ENCODE assay signal across 13 cellular contexts in genomic region chr16:85353839-85354622, GRCh38.
DNase-seq lines count a peak whose midpoint lies in the region; ATAC-seq, FAIRE-seq and TF ChIP-seq lines count a peak whose summit lies in the region.
"Had no signal": no experiment of that assay in that cellular context is flagged by ENCODE, and none has a peak within 500 bp of the region (broad histone marks: within the 10 kb centered on the region; RNA-seq: fewer than 3 reads in every experiment).

No MANE protein-coding gene starts in this region.

- H3K27ac Mint-ChIP-seq in nephron, result peak overlapping the region; percentile 63 to 93 (median 91)
- H3K27ac Mint-ChIP-seq: activated naive CD4-positive, alpha-beta T cell treated with anti-CD3 and anti-CD28 coated beads, Interleukin-2, amount 10 ng/mL, durations not matched to agents 7 days and 5 days had no signal

- H3K36me3 ChIP-seq in BLaER1 treated with 17β-estradiol and CSF1 and Interleukin-3, amounts not matched to agents 10 nM and 100 nM, result no peaks in the 10 kb centered on the region
- H3K36me3 ChIP-seq in bronchial epithelial cell (ENCODE audit: control insufficient read depth, insufficient read depth, low read length), result no peaks in the 10 kb centered on the region
- no peaks in the 10 kb centered on the region for H3K36me3 ChIP-seq in esophagus muscularis mucosa

- peak; percentile 69 for DNase-seq in bronchial epithelial cell (ENCODE audit: low read depth)
- DNase-seq in activated CD4-positive, alpha-beta T cell treated with anti-CD3 and anti-CD28 coated beads, Interleukin-2, amount 50 U/mL, for 48 hours, result no peak
- DNase-seq in esophagus muscularis mucosa (ENCODE audit: extremely low spot score), result no peak
- no peak for DNase-seq in activated CD4-positive, alpha-beta T cell treated with anti-CD3 and anti-CD28 coated beads, Interleukin-2, amount 50 U/mL, for 4 hours
- DNase-seq: activated naive CD4-positive, alpha-beta T cell treated with anti-CD3 and anti-CD28 coated beads, Interleukin-2, amount 10 ng/mL, durations not matched to agents 7 days and 5 days; KBM-7; NCI-H2107; stimulated activated CD4-positive, alpha-beta T cell treated with anti-CD3 and anti-CD28 coated beads, Interleukin-15, amount 100 ng/mL, for 24 hours had no signal

- TF ChIP-seq RAD21 in Ishikawa (IDR thresholded peaks at IDR 0.05; ENCODE audit: low read depth), result peak; percentile 17; the same call in 1 of the 2 replicates

- intact Hi-C loops in esophagus muscularis mucosa (cut with DNase I), result no loop called here

- ATAC-seq in HG02588 (IDR thresholded peaks at IDR 0.05; ENCODE audit: unreplicated experiment), result no peak

- H3K9me3 Mint-ChIP-seq in nephron, result no peaks in the 10 kb centered on the region
- H3K9me3 Mint-ChIP-seq: activated naive CD4-positive, alpha-beta T cell treated with anti-CD3 and anti-CD28 coated beads, Interleukin-2, amount 10 ng/mL, durations not matched to agents 7 days and 5 days had no signal

- peaks cover 0 to 7% (median 4%) of the 10 kb centered on the region in 11 experiments; a peak in 6 of 22 replicates for H3K9me3 ChIP-seq in BLaER1 treated with 17β-estradiol and CSF1 and Interleukin-3, amounts not matched to agents 10 nM and 100 nM (replicated peaks in 1 of 11)
- H3K9me3 ChIP-seq in esophagus muscularis mucosa, result no peaks in the 10 kb centered on the region

- H3K4me3 Mint-ChIP-seq in nephron, result peak overlapping the region; percentile 2 to 40 (median 13)
- H3K4me3 Mint-ChIP-seq: activated naive CD4-positive, alpha-beta T cell treated with anti-CD3 and anti-CD28 coated beads, Interleukin-2, amount 10 ng/mL, durations not matched to agents 7 days and 5 days had no signal

- peaks cover 5% of the 10 kb centered on the region for H3K36me3 Mint-ChIP-seq in nephron (ENCODE audit: low read depth)
- H3K36me3 Mint-ChIP-seq: activated naive CD4-positive, alpha-beta T cell treated with anti-CD3 and anti-CD28 coated beads, Interleukin-2, amount 10 ng/mL, durations not matched to agents 7 days and 5 days had no signal

- peaks cover 0 to 7% (median 0%) of the 10 kb centered on the region in 11 experiments; a peak in 2 of 22 replicates for H3K27me3 ChIP-seq in BLaER1 treated with 17β-estradiol and CSF1 and Interleukin-3, amounts not matched to agents 10 nM and 100 nM
- H3K27me3 ChIP-seq in bronchial epithelial cell (ENCODE audit: control insufficient read depth, insufficient read depth, low read length) (no peaks in the 10 kb centered on the region), esophagus muscularis mucosa (no peaks in the 10 kb centered on the region)

- H3K4me1 Mint-ChIP-seq in nephron, result peaks cover 79% of the 10 kb centered on the region
- H3K4me1 Mint-ChIP-seq: activated naive CD4-positive, alpha-beta T cell treated with anti-CD3 and anti-CD28 coated beads, Interleukin-2, amount 10 ng/mL, durations not matched to agents 7 days and 5 days had no signal

- peak overlapping the region in 9 of 11 experiments; percentile 12 to 56 (median 41); a peak in 12 of 22 replicates for H3K4me2 ChIP-seq in BLaER1 treated with 17β-estradiol and CSF1 and Interleukin-3, amounts not matched to agents 10 nM and 100 nM

- no peak for TF ChIP-seq CTCF in bronchial epithelial cell (IDR thresholded peaks at IDR 0.05; ENCODE audit: insufficient read depth, low read length, severe bottlenecking)
- no peak for TF ChIP-seq CTCF in nephron (IDR thresholded peaks at IDR 0.05; ENCODE audit: unreplicated experiment in 3 of 3)
- no peak for TF ChIP-seq CTCF in esophagus muscularis mucosa (IDR thresholded peaks at IDR 0.05)

- FAIRE-seq in bronchial epithelial cell (lab: Jason Lieb, UNC), result peak; percentile 36
- FAIRE-seq: GM12878 had no signal

- H3K4me1 ChIP-seq in BLaER1 treated with 17β-estradiol and CSF1 and Interleukin-3, amounts not matched to agents 10 nM and 100 nM, result peaks cover 10 to 55% (median 34%) of the 10 kb centered on the region in 10 experiments
- H3K4me1 ChIP-seq in esophagus muscularis mucosa, result peaks cover 12 to 53% (median 42%) of the 10 kb centered on the region in 4 donors

- peak; percentile 82; the same call in 1 of the 2 replicates for TF ChIP-seq EP300 in Ishikawa (IDR thresholded peaks at IDR 0.05; ENCODE audit: borderline replicate concordance)
- TF ChIP-seq EP300 in esophagus muscularis mucosa (IDR thresholded peaks at IDR 0.05), result no peak

- TF ChIP-seq POLR2A in esophagus muscularis mucosa (IDR thresholded peaks at IDR 0.05; ENCODE audit: low read depth), result no peak

- WGBS in esophagus muscularis mucosa, result 84% methylated on average over 14 of the region's 14 CpGs

- H3K9ac ChIP-seq in BLaER1 treated with 17β-estradiol and CSF1 and Interleukin-3, amounts not matched to agents 10 nM and 100 nM, result no peak overlapping the region

- no peak overlapping the region for H3K4me3 ChIP-seq in BLaER1 treated with 17β-estradiol and CSF1 and Interleukin-3, amounts not matched to agents 10 nM and 100 nM
- H3K4me3 ChIP-seq in bronchial epithelial cell (ENCODE audit: low read depth, low read length) (no peak overlapping the region), esophagus muscularis mucosa (no peak overlapping the region)
- H3K4me3 ChIP-seq: GM12878 had no signal

- H4K20me1 ChIP-seq in BLaER1 treated with 17β-estradiol and CSF1 and Interleukin-3, amounts not matched to agents 10 nM and 100 nM, result peaks cover 0 to 26% (median 0%) of the 10 kb centered on the region in 11 experiments; a peak in 4 of 22 replicates

- H3K27me3 Mint-ChIP-seq in nephron (ENCODE audit: low read depth), result peaks cover 3% of the 10 kb centered on the region

- no peak overlapping the region for H3K27ac ChIP-seq in BLaER1 treated with 17β-estradiol and CSF1 and Interleukin-3, amounts not matched to agents 10 nM and 100 nM
- no peak overlapping the region for H3K27ac ChIP-seq in esophagus muscularis mucosa (replicated peaks in 1 of 4)

TF ChIP-seq in Ishikawa, 13 proteins besides CTCF, POLR2A, EP300 and RAD21:
- no peak for TF ChIP-seq CREB1 (IDR thresholded peaks at IDR 0.05; ENCODE audit: low read depth)
- TF ChIP-seq, protein P1, sequence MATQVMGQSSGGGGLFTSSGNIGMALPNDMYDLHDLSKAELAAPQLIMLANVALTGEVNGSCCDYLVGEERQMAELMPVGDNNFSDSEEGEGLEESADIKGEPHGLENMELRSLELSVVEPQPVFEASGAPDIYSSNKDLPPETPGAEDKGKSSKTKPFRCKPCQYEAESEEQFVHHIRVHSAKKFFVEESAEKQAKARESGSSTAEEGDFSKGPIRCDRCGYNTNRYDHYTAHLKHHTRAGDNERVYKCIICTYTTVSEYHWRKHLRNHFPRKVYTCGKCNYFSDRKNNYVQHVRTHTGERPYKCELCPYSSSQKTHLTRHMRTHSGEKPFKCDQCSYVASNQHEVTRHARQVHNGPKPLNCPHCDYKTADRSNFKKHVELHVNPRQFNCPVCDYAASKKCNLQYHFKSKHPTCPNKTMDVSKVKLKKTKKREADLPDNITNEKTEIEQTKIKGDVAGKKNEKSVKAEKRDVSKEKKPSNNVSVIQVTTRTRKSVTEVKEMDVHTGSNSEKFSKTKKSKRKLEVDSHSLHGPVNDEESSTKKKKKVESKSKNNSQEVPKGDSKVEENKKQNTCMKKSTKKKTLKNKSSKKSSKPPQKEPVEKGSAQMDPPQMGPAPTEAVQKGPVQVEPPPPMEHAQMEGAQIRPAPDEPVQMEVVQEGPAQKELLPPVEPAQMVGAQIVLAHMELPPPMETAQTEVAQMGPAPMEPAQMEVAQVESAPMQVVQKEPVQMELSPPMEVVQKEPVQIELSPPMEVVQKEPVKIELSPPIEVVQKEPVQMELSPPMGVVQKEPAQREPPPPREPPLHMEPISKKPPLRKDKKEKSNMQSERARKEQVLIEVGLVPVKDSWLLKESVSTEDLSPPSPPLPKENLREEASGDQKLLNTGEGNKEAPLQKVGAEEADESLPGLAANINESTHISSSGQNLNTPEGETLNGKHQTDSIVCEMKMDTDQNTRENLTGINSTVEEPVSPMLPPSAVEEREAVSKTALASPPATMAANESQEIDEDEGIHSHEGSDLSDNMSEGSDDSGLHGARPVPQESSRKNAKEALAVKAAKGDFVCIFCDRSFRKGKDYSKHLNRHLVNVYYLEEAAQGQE (IDR thresholded peaks at IDR 0.05; ENCODE audit: low read depth), result no peak; the same call in 1 of the 2 replicates
- TF ChIP-seq TAF1 (IDR thresholded peaks at IDR 0.05; ENCODE audit: low read depth), result no peak
- no peak for TF ChIP-seq YY1 (IDR thresholded peaks at IDR 0.05; ENCODE audit: low read depth)
- TF ChIP-seq TCF12 (IDR thresholded peaks at IDR 0.05; ENCODE audit: low read depth), result peak; percentile 92
- TF ChIP-seq, protein P2, sequence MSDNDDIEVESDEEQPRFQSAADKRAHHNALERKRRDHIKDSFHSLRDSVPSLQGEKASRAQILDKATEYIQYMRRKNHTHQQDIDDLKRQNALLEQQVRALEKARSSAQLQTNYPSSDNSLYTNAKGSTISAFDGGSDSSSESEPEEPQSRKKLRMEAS (IDR thresholded peaks at IDR 0.05), result peak; percentile 79
- TF ChIP-seq CEBPB (IDR thresholded peaks at IDR 0.05), result peak; percentile 51; the same call in 1 of the 2 replicates
- TF ChIP-seq EGR1 (IDR thresholded peaks at IDR 0.05), result peak; percentile 58
- TF ChIP-seq, protein P3, sequence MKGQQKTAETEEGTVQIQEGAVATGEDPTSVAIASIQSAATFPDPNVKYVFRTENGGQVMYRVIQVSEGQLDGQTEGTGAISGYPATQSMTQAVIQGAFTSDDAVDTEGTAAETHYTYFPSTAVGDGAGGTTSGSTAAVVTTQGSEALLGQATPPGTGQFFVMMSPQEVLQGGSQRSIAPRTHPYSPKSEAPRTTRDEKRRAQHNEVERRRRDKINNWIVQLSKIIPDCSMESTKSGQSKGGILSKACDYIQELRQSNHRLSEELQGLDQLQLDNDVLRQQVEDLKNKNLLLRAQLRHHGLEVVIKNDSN (IDR thresholded peaks at IDR 0.05), result peak; percentile 25; the same call in 1 of the 2 replicates
- peak; percentile 97 for TF ChIP-seq TEAD4 (IDR thresholded peaks at IDR 0.05)
- peak; percentile 91 for TF ChIP-seq ZBTB7A (IDR thresholded peaks at IDR 0.05; ENCODE audit: low read depth)
- peak; percentile 73 for TF ChIP-seq NFIC (IDR thresholded peaks at IDR 0.05)
- peak; percentile 61; the same call in 1 of the 2 replicates for TF ChIP-seq FOXM1 (IDR thresholded peaks at IDR 0.05; ENCODE audit: borderline replicate concordance, low read depth)
